In genomic region chr2:105403785-105404698, GRCh38 we compare ENCODE assay signal across 1 cellular context.
TF ChIP-seq lines count a peak whose summit lies in the region.

No MANE protein-coding gene starts in this region.

TF ChIP-seq in K562, 482 proteins besides CTCF, POLR2A, EP300 and RAD21 (continued from another document and continues in another):
- TF ChIP-seq FOXP4 (CRISPR knock-in tag; IDR thresholded peaks at IDR 0.05; ENCODE audit: borderline replicate concordance) (no peak), KLF6 (CRISPR knock-in tag; IDR thresholded peaks at IDR 0.05; ENCODE audit: borderline replicate concordance) (no peak), SRF (CRISPR knock-in tag; IDR thresholded peaks at IDR 0.05) (0 out of 4 replicates have a peak, but pooled peaks of 1 of the 2 experiments have one; percentile 8), PHF20 (IDR thresholded peaks at IDR 0.05; ENCODE audit: partially characterized antibody) (no peak), ELK1 (CRISPR knock-in tag; IDR thresholded peaks at IDR 0.05) (no peak), MEF2D (tag; conservative IDR thresholded peaks at IDR 0.05; ENCODE audit: low read depth) (no peak), MEF2A (IDR thresholded peaks at IDR 0.05; ENCODE audit: control insufficient read depth, low read depth, low read length) (no peak), TAL1 (IDR thresholded peaks at IDR 0.05) (no peak), ZNF280A (IDR thresholded peaks at IDR 0.05; ENCODE audit: low read depth, partially characterized antibody) (no peak), HDAC6 (IDR thresholded peaks at IDR 0.05; ENCODE audit: low read depth, low read length) (no peak), CEBPB (tag; IDR thresholded peaks at IDR 0.05) (no peak), TEAD1 (CRISPR knock-in tag; IDR thresholded peaks at IDR 0.05) (peak in 1 of 2 experiments; percentile 40; a peak in 1 of 4 replicates), ARID3B (CRISPR knock-in tag; IDR thresholded peaks at IDR 0.05; ENCODE audit: borderline replicate concordance) (no peak), ID3 (CRISPR knock-in tag; IDR thresholded peaks at IDR 0.05) (no peak), ID3 (tag; IDR thresholded peaks at IDR 0.05) (0 out of 2 replicates have a peak, but pooled peaks have one; percentile 21), ZBTB7A (IDR thresholded peaks at IDR 0.05; ENCODE audit: borderline replicate concordance, control insufficient read depth, low read depth, low read length) (peak; percentile 98), MYC (IDR thresholded peaks at IDR 0.05; ENCODE audit: low read depth, low read length) (no peak), MYC (CRISPR knock-in tag; IDR thresholded peaks at IDR 0.05; ENCODE audit: borderline replicate concordance, low read depth) (no peak), PTBP1 (IDR thresholded peaks at IDR 0.05; ENCODE audit: low read depth, low read length) (no peak), BCL6 (CRISPR knock-in tag; IDR thresholded peaks at IDR 0.05) (no peak), RERE (CRISPR knock-in tag; IDR thresholded peaks at IDR 0.05; ENCODE audit: borderline replicate concordance) (no peak), STAT5B (CRISPR knock-in tag; IDR thresholded peaks at IDR 0.05) (no peak), HMGN3 (IDR thresholded peaks at IDR 0.05; ENCODE audit: borderline replicate concordance, extremely low read depth, insufficient read length, low read depth, low read length) (no peak), ZNF583 (CRISPR knock-in tag; IDR thresholded peaks at IDR 0.05) (no peak), ESRRB (CRISPR knock-in tag; IDR thresholded peaks at IDR 0.05; ENCODE audit: borderline replicate concordance) (no peak), NONO (IDR thresholded peaks at IDR 0.05; ENCODE audit: low read depth in 2 of 2, low read length in 1 of 2) (no peak), ZNF347 (CRISPR knock-in tag; IDR thresholded peaks at IDR 0.05; ENCODE audit: low read depth) (no peak), PURB (CRISPR knock-in tag; IDR thresholded peaks at IDR 0.05; ENCODE audit: low read depth) (no peak), NFIC (IDR thresholded peaks at IDR 0.05) (no peak), GTF2A2 (tag; IDR thresholded peaks at IDR 0.05) (no peak), FOSL1 (tag; conservative IDR thresholded peaks at IDR 0.05) (no peak), ZSCAN32 (CRISPR knock-in tag; IDR thresholded peaks at IDR 0.05) (no peak), PRDM10 (IDR thresholded peaks at IDR 0.05; ENCODE audit: partially characterized antibody) (peak; percentile 54), CBX1 (IDR thresholded peaks at IDR 0.05; ENCODE audit: low read depth) (no peak)
